Comparison of ENCODE assay signal across 13 cellular contexts in the genomic region with DNA sequence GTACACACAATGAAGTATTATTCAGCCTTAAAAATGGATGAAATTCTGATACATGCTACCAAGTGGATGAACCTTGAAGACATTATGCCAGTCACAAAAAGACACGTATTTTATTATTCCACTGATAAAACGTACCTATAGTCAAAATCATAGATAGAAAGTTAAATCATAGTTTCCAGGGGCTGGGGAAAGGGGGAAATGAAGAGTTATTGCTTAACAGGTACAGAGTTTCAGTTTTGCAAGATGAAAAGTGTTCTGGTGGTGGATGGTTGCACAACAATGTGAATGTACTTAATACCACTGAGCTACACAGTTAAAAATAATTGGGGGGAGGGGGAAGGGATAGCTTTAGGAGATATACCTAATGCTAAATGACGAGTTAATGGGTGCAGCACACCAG.
A peak's percentile ranks its signal among the peaks of the same experiment; 100 is the strongest.
DNase-seq lines count a peak whose midpoint lies in the region; ATAC-seq and TF ChIP-seq lines count a peak whose summit lies in the region.
"Had no signal": no experiment of that assay in that cellular context is flagged by ENCODE, and none has a peak within 500 bp of the region (broad histone marks: within the 10 kb centered on the region; RNA-seq: fewer than 3 reads in every experiment).

No MANE protein-coding gene starts in this region.

- ATAC-seq in GM18508 (IDR thresholded peaks at IDR 0.05; ENCODE audit: insufficient read depth, unreplicated experiment) (peak; percentile 42), GM21786 (IDR thresholded peaks at IDR 0.05; ENCODE audit: unreplicated experiment) (peak; percentile 51), left lobe of liver (peak; percentile 57)
- ATAC-seq: Panc1 had no signal

- no peaks in the 10 kb centered on the region for H3K27me3 ChIP-seq in ovary

- intact Hi-C loops in ovary (cut with DNase I), result no loop called here

- no peaks in the 10 kb centered on the region for H3K36me3 ChIP-seq in ovary

- H3K27ac ChIP-seq in ovary, result no peak overlapping the region

- TF ChIP-seq CTCF in NB4 (IDR thresholded peaks at IDR 0.05; ENCODE audit: low read depth, low read length) (no peak), ovary (IDR thresholded peaks at IDR 0.05) (no peak)

- no peak for TF ChIP-seq POLR2A in NB4 (IDR thresholded peaks at IDR 0.05; ENCODE audit: extremely low read depth, insufficient read length)
- TF ChIP-seq POLR2A in ovary (IDR thresholded peaks at IDR 0.05), result no peak

- H3K9me3 ChIP-seq in ovary, result no peaks in the 10 kb centered on the region

- WGBS in ovary, 3 donors, result 87 to 91% (median 89%) methylated on average over 3 of the region's 3 CpGs

- peaks cover 7% of the 10 kb centered on the region for H3K4me1 ChIP-seq in ovary (ENCODE audit: insufficient read depth)

- H3K4me3 ChIP-seq in NB4 (ENCODE audit: low read depth, low read length) (peak overlapping the region; percentile 30), ovary (no peak overlapping the region)

- no peak for TF ChIP-seq EP300 in ovary (IDR thresholded peaks at IDR 0.05)

- DNase-seq in NB4 (ENCODE audit: low read depth) (peak; percentile 93), left lobe of liver (ENCODE audit: low spot score) (no peak), kidney tubule cell (ENCODE audit: low spot score) (no peak), ovary (no peak)
- DNase-seq in stimulated activated CD4-positive, alpha-beta T cell treated with anti-CD3 and anti-CD28 coated beads, Interleukin-2, amount 100 ng/mL, for 24 hours, result no peak
- no peak for DNase-seq in activated CD4-positive, alpha-beta T cell treated with anti-CD3 and anti-CD28 coated beads for 48 hours
- DNase-seq: activated CD4-positive, alpha-beta T cell treated with anti-CD3 and anti-CD28 coated beads for 1 hour; anterior cingulate cortex; mesendoderm; NCI-H1092 treated with DMSO at 0.1 percent for 48 hours had no signal
